23 cellular contexts compared by ENCODE assay signal in the genomic region with DNA sequence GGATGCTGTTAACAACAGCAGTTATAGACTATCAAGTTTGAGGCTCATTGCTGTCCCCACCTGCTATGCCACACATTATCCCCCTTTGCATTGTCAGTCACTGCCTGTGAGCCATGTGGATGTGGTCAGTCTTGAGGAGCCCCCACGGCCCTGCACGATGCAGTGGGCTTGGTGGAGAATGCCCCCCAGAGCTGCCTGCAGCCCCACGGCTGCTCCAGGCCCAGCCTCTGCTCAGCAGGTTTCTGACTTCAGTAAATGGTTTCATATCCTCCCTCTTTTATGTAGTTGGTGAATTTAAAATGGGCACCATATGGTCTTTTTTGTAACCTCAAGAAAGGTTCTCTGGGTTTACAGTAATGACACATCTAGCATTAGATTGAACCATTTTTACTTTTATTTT.
DNase-seq lines count a peak whose midpoint lies in the region; ATAC-seq and TF ChIP-seq lines count a peak whose summit lies in the region.
"Had no signal": no experiment of that assay in that cellular context is flagged by ENCODE, and none has a peak within 500 bp of the region (broad histone marks: within the 10 kb centered on the region; RNA-seq: fewer than 3 reads in every experiment).

No MANE protein-coding gene starts in this region.

- no peak overlapping the region for H2BK12ac ChIP-seq in neuronal stem cell (ENCODE audit: low read length)

- POLR2A ChIA-PET in WTC11 (lab: Charles Lee) = no interaction called here

- H3K27me3 ChIP-seq in neuronal stem cell (ENCODE audit: control insufficient read depth in 3 of 3, insufficient read depth in 3 of 3, low read depth in 1 of 3, low read length in 3 of 3) = no peaks in the 10 kb centered on the region
- no peaks in the 10 kb centered on the region for H3K27me3 ChIP-seq in H7 (ENCODE audit: control insufficient read depth, insufficient read depth, low read length)
- H3K27me3 ChIP-seq: BLaER1 treated with 17β-estradiol and CSF1 and Interleukin-3, amounts not matched to agents 10 nM and 100 nM; SJCRH30 had no signal

- H3K9me3 ChIP-seq in neuronal stem cell (replicated peaks in 1 of 2; ENCODE audit: control insufficient read depth in 2 of 2, insufficient read depth in 1 of 2, low read depth in 1 of 2, low read length in 2 of 2) (peaks cover 0 to 2% of the 10 kb centered on the region in 2 donors), T-helper 17 cell (ENCODE audit: control insufficient read depth, low read length, poor library complexity, severe bottlenecking) (peaks cover 5% of the 10 kb centered on the region)
- H3K9me3 ChIP-seq: SJCRH30 had no signal

- peaks cover 4% of the 10 kb centered on the region for H3K27me3 Mint-ChIP-seq in WTC11 (ENCODE audit: low read depth)
- H3K27me3 Mint-ChIP-seq in activated T-helper 1 cell treated with anti-CD3 and anti-CD28 coated beads, Interleukin-12 subunit alpha, Interleukin-12 subunit beta, Interleukin-2, Interleukin-4 antibody, amounts not matched to agents 30 ng/mL and 10 ng/mL and 1 ng/mL, durations not matched to agents 14 hours and 24 hours and 36 hours (ENCODE audit: insufficient read depth) = peaks cover 3% of the 10 kb centered on the region
- no peaks in the 10 kb centered on the region for H3K27me3 Mint-ChIP-seq in T-helper 17 cell
- H3K27me3 Mint-ChIP-seq: CD4-positive, alpha-beta T cell had no signal

- H2BK5ac ChIP-seq in neuronal stem cell (ENCODE audit: low read length) = no peak overlapping the region

- H4K91ac ChIP-seq in neuronal stem cell (ENCODE audit: low read depth, low read length, poor library complexity) = no peak overlapping the region

- no peak overlapping the region for H3K4me2 ChIP-seq in neuronal stem cell (ENCODE audit: insufficient read depth, low read length, poor library complexity, severe bottlenecking)
- H3K4me2 ChIP-seq: BLaER1 treated with 17β-estradiol and CSF1 and Interleukin-3, amounts not matched to agents 10 nM and 100 nM; PC-9 had no signal

- no peak overlapping the region for H2AFZ ChIP-seq in neuronal stem cell (ENCODE audit: low read length)
- H2AFZ ChIP-seq: PC-9 had no signal

- no peak overlapping the region for H3K4me3 Mint-ChIP-seq in WTC11
- no peak overlapping the region for H3K4me3 Mint-ChIP-seq in activated T-helper 1 cell treated with anti-CD3 and anti-CD28 coated beads, Interleukin-12 subunit alpha, Interleukin-12 subunit beta, Interleukin-2, Interleukin-4 antibody, amounts not matched to agents 30 ng/mL and 10 ng/mL and 1 ng/mL, durations not matched to agents 14 hours and 24 hours and 36 hours
- H3K4me3 Mint-ChIP-seq in T-helper 17 cell = no peak overlapping the region
- H3K4me3 Mint-ChIP-seq: CD4-positive, alpha-beta T cell had no signal

- CTCF ChIA-PET in WTC11 (lab: Charles Lee) = no interaction called here

- H3K36me3 Mint-ChIP-seq in WTC11 (peaks cover 14% of the 10 kb centered on the region), T-helper 17 cell (ENCODE audit: low read depth) (no peaks in the 10 kb centered on the region)
- no peaks in the 10 kb centered on the region for H3K36me3 Mint-ChIP-seq in activated T-helper 1 cell treated with anti-CD3 and anti-CD28 coated beads, Interleukin-12 subunit alpha, Interleukin-12 subunit beta, Interleukin-2, Interleukin-4 antibody, amounts not matched to agents 30 ng/mL and 10 ng/mL and 1 ng/mL, durations not matched to agents 14 hours and 24 hours and 36 hours (ENCODE audit: low read depth)

- H4K8ac ChIP-seq in neuronal stem cell (ENCODE audit: low read depth, low read length) = no peak overlapping the region

- H3K4me3 ChIP-seq in neuronal stem cell (ENCODE audit: low read length in 2 of 2) (no peak overlapping the region), H7 (ENCODE audit: insufficient read depth, low read depth, low read length) (no peak overlapping the region)
- H3K4me3 ChIP-seq: BLaER1 treated with 17β-estradiol and CSF1 and Interleukin-3, amounts not matched to agents 10 nM and 100 nM; PC-9; SJCRH30 had no signal

- H3K23ac ChIP-seq in neuronal stem cell (ENCODE audit: low read depth, low read length, poor library complexity) = no peak overlapping the region

- ATAC-seq in WTC11 (peak; percentile 16; the same call in 1 of the 2 replicates), T-helper 17 cell (no peak)
- ATAC-seq: Right ventricle myocardium inferior, SK-N-SH treated with all-trans-retinoic acid at 6 μM for 48 hours had no signal

- H3K14ac ChIP-seq in neuronal stem cell (ENCODE audit: low read length) = peak overlapping the region; percentile 59

- no peaks in the 10 kb centered on the region for H3K36me3 ChIP-seq in neuronal stem cell (replicated peaks in 1 of 2; ENCODE audit: control insufficient read depth in 2 of 2, insufficient read depth in 2 of 2, low read length in 2 of 2)
- H3K36me3 ChIP-seq in H7 (replicated peaks; ENCODE audit: control insufficient read depth, insufficient read depth, low read length) = no peaks in the 10 kb centered on the region
- H3K36me3 ChIP-seq: BLaER1 treated with 17β-estradiol and CSF1 and Interleukin-3, amounts not matched to agents 10 nM and 100 nM; SJCRH30 had no signal

- H3K9ac ChIP-seq in neuronal stem cell (ENCODE audit: low read depth, low read length, poor library complexity) = no peak overlapping the region
- H3K9ac ChIP-seq: BLaER1 treated with 17β-estradiol and CSF1 and Interleukin-3, amounts not matched to agents 10 nM and 100 nM had no signal

- no peaks in the 10 kb centered on the region for H3K79me1 ChIP-seq in neuronal stem cell (ENCODE audit: low read depth, low read length)

- H2AK5ac ChIP-seq in neuronal stem cell (ENCODE audit: low read depth, low read length) = no peak overlapping the region

- H2BK120ac ChIP-seq in neuronal stem cell (ENCODE audit: low read depth, low read length) = no peak overlapping the region

- H3K9me3 Mint-ChIP-seq in WTC11 = peaks cover 27% of the 10 kb centered on the region
- peaks cover 23% of the 10 kb centered on the region for H3K9me3 Mint-ChIP-seq in activated T-helper 1 cell treated with anti-CD3 and anti-CD28 coated beads, Interleukin-12 subunit alpha, Interleukin-12 subunit beta, Interleukin-2, Interleukin-4 antibody, amounts not matched to agents 30 ng/mL and 10 ng/mL and 1 ng/mL, durations not matched to agents 14 hours and 24 hours and 36 hours

- H3K4me1 Mint-ChIP-seq in WTC11 (peaks cover 12% of the 10 kb centered on the region), T-helper 17 cell (no peaks in the 10 kb centered on the region)
- H3K4me1 Mint-ChIP-seq in activated T-helper 1 cell treated with anti-CD3 and anti-CD28 coated beads, Interleukin-12 subunit alpha, Interleukin-12 subunit beta, Interleukin-2, Interleukin-4 antibody, amounts not matched to agents 30 ng/mL and 10 ng/mL and 1 ng/mL, durations not matched to agents 14 hours and 24 hours and 36 hours (ENCODE audit: low read depth) = no peaks in the 10 kb centered on the region

- H3K27ac ChIP-seq in neuronal stem cell (replicated peaks; ENCODE audit: low read length) = no peak overlapping the region
- H3K27ac ChIP-seq: BLaER1 treated with 17β-estradiol and CSF1 and Interleukin-3, amounts not matched to agents 10 nM and 100 nM; PC-9; SJCRH30 had no signal

- no CpG with 5 or more reads among the region's 3 CpGs for WGBS in neuronal stem cell (ENCODE audit: extremely low coverage in 2 of 2, insufficient read length in 2 of 2, insufficient replicate concordance in 1 of 2), 2 donors

- peaks cover 0 to 5% of the 10 kb centered on the region in 2 donors for H3K4me1 ChIP-seq in neuronal stem cell (ENCODE audit: control insufficient read depth in 2 of 2, insufficient read depth in 1 of 2, low read depth in 1 of 2, low read length in 2 of 2)
- H3K4me1 ChIP-seq: SJCRH30 had no signal

- H2BK15ac ChIP-seq in neuronal stem cell (ENCODE audit: low read length) = no peak overlapping the region

- peak; percentile 59 for DNase-seq in DMS 273 (lab: John Stamatoyannopoulos, UW; ENCODE audit: unreplicated experiment)
- peak; percentile 60 for DNase-seq in MV-4-11 (lab: John Stamatoyannopoulos, UW)
- DNase-seq in WTC11 (ENCODE audit: low spot score) = no peak
- no peak for DNase-seq in neuronal stem cell (ENCODE audit: low spot score)
- DNase-seq in activated T-helper 1 cell treated with anti-CD3 and anti-CD28 coated beads, Interleukin-12 subunit alpha, Interleukin-12 subunit beta, Interleukin-2, Interleukin-4 antibody, amounts not matched to agents 30 ng/mL and 10 ng/mL and 1 ng/mL, durations not matched to agents 14 hours and 24 hours and 36 hours (ENCODE audit: low spot score) = no peak
- no peak for DNase-seq in SKM-1 treated with dmso at 0.1 percent for 144 hours (lab: John Stamatoyannopoulos, UW; ENCODE audit: unreplicated experiment)
- DNase-seq in T-helper 17 cell = no peak
- DNase-seq in H7 = no peak
- DNase-seq: AML-193; CD4-positive, alpha-beta T cell; GOT3; NCI-H1048; NCI-H1417 treated with DMSO at 0.1 percent for 48 hours; NCI-H1694 treated with DMSO at 0.1 percent for 48 hours; NCI-H2081; NCI-H345; NCI-H510A treated with DMSO at 0.1 percent for 48 hours; NCI-H774; PC-9; SJCRH30 had no signal

- no peak overlapping the region for H3K18ac ChIP-seq in neuronal stem cell (ENCODE audit: low read length)

- intact Hi-C loops in activated T-helper 1 cell treated with anti-CD3 and anti-CD28 coated beads, Interleukin-12 subunit alpha, Interleukin-12 subunit beta, Interleukin-2, Interleukin-4 antibody, amounts not matched to agents 30 ng/mL and 10 ng/mL and 1 ng/mL, durations not matched to agents 14 hours and 24 hours and 36 hours (cut with micrococcal nuclease) = no loop called here

- no peak overlapping the region for H3K27ac Mint-ChIP-seq in WTC11
- no peak overlapping the region for H3K27ac Mint-ChIP-seq in activated T-helper 1 cell treated with anti-CD3 and anti-CD28 coated beads, Interleukin-12 subunit alpha, Interleukin-12 subunit beta, Interleukin-2, Interleukin-4 antibody, amounts not matched to agents 30 ng/mL and 10 ng/mL and 1 ng/mL, durations not matched to agents 14 hours and 24 hours and 36 hours
- H3K27ac Mint-ChIP-seq in T-helper 17 cell = no peak overlapping the region
- H3K27ac Mint-ChIP-seq: CD4-positive, alpha-beta T cell had no signal

- no peak for TF ChIP-seq CTCF in WTC11 (IDR thresholded peaks at IDR 0.05)

- no peak overlapping the region for H3K4ac ChIP-seq in neuronal stem cell (ENCODE audit: low read length)

TF ChIP-seq in WTC11, 78 proteins besides CTCF, POLR2A, EP300 and RAD21:
- TF ChIP-seq PRRX2 (CRISPR knock-in tag; IDR thresholded peaks at IDR 0.05) (no peak), ZNF121 (CRISPR knock-in tag; IDR thresholded peaks at IDR 0.05) (no peak)

Comparison
In these comparisons a context has a peak if more than half of its experiments do, and no peak if none do; other contexts are left out.
1. DNase-seq: peak in DMS 273 (single experiment) and MV-4-11 (single experiment); none in WTC11 (single experiment), neuronal stem cell (single experiment), activated T-helper 1 cell treated with anti-CD3 and anti-CD28 coated beads, Interleukin-12 subunit alpha, Interleukin-12 subunit beta, Interleukin-2, Interleukin-4 antibody, amounts not matched to agents 30 ng/mL and 10 ng/mL and 1 ng/mL, durations not matched to agents 14 hours and 24 hours and 36 hours (single experiment), SKM-1 treated with dmso at 0.1 percent for 144 hours (single experiment), T-helper 17 cell (0 of 3) and H7 (single experiment).